Comparison of ENCODE assay signal across 1 cellular context in the genomic region with DNA sequence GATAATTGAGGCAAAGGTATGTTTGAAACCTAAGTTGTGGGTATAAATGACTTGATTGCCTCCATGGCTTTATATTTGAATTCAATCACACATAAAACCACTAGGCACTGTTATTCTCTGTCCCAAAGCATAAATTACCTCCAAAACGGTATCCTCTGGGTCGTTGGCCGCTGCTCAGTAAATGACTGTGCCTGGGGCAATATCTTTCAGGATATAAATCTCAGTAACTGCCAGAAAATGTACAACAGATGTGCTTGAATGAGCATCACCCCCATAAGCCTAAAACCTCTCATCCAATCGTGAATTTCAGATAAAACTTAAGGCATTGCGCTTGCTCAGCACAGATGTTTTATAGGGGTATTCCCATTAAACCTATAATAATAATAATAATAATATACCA.
TF ChIP-seq lines count a peak whose summit lies in the region.

No MANE protein-coding gene starts in this region.

TF ChIP-seq in SK-N-SH, 30 proteins besides CTCF, POLR2A, EP300 and RAD21 (continued from another document):
- peak; percentile 80 for TF ChIP-seq FOXJ3 (CRISPR knock-in tag; IDR thresholded peaks at IDR 0.05)
- no peak for TF ChIP-seq YY1 (IDR thresholded peaks at IDR 0.05; ENCODE audit: low read depth)
- TF ChIP-seq RCOR1 (IDR thresholded peaks at IDR 0.05; ENCODE audit: low read length) = peak; percentile 51; the same call in 1 of the 2 replicates
- TF ChIP-seq, protein P1, sequence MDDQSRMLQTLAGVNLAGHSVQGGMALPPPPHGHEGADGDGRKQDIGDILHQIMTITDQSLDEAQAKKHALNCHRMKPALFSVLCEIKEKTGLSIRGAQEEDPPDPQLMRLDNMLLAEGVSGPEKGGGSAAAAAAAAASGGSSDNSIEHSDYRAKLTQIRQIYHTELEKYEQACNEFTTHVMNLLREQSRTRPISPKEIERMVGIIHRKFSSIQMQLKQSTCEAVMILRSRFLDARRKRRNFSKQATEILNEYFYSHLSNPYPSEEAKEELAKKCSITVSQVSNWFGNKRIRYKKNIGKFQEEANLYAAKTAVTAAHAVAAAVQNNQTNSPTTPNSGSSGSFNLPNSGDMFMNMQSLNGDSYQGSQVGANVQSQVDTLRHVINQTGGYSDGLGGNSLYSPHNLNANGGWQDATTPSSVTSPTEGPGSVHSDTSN (IDR thresholded peaks at IDR 0.05) = no peak
